ENCODE assay signal across 1 cellular context in the genomic region with DNA sequence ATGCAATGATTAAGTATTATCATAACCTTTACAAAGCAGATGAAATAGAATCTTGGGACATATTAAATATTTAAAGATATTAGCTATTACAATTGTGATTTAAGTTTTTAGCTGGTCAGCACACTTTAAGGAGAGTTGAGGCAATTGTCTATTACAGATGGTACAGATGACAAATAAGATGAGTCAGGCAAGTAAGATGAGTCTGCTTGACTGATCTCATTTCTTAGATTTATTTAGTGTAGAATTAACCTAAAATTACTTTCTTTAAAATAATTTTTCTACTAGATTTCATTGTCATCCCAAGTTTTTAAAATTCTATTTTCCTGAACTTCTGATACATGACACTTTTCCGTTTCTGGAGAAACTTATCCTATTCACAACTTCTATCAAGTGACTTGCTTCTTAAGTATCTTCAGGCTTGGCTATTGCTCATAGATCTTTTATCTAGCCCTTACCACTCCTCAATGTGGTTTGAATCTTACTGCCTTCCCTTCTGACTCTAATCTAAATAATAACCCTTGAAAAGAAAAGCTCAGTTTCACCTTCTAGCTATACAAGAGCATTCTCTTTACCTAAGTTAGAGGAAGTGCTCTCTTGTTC.
A peak's percentile ranks its signal among the peaks of the same experiment; 100 is the strongest.
TF ChIP-seq lines count a peak whose summit lies in the region.

No MANE protein-coding gene starts in this region.

TF ChIP-seq in K562, 482 proteins besides CTCF, POLR2A, EP300 and RAD21:
- TF ChIP-seq SREBF1 (IDR thresholded peaks at IDR 0.05; ENCODE audit: borderline replicate concordance, low read depth, low read length): no peak
- no peak for TF ChIP-seq NONO (IDR thresholded peaks at IDR 0.05; ENCODE audit: low read depth in 2 of 2, low read length in 1 of 2)
- TF ChIP-seq, protein P1, sequence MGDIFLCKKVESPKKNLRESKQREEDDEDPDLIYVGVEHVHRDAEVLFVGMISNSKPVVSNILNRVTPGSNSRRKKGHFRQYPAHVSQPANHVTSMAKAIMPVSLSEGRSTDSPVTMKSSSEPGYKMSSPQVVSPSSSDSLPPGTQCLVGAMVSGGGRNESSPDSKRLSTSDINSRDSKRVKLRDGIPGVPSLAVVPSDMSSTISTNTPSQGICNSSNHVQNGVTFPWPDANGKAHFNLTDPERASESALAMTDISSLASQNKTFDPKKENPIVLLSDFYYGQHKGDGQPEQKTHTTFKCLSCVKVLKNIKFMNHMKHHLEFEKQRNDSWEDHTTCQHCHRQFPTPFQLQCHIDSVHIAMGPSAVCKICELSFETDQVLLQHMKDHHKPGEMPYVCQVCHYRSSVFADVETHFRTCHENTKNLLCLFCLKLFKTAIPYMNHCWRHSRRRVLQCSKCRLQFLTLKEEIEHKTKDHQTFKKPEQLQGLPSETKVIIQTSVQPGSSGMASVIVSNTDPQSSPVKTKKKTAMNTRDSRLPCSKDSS (IDR thresholded peaks at IDR 0.05; ENCODE audit: low read depth, partially characterized antibody): no peak
- TF ChIP-seq, protein P2, sequence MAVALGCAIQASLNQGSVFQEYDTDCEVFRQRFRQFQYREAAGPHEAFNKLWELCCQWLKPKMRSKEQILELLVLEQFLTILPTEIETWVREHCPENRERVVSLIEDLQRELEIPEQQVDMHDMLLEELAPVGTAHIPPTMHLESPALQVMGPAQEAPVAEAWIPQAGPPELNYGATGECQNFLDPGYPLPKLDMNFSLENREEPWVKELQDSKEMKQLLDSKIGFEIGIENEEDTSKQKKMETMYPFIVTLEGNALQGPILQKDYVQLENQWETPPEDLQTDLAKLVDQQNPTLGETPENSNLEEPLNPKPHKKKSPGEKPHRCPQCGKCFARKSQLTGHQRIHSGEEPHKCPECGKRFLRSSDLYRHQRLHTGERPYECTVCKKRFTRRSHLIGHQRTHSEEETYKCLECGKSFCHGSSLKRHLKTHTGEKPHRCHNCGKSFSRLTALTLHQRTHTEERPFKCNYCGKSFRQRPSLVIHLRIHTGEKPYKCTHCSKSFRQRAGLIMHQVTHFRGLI (CRISPR knock-in tag; IDR thresholded peaks at IDR 0.05): no peak
- TF ChIP-seq, protein P3, sequence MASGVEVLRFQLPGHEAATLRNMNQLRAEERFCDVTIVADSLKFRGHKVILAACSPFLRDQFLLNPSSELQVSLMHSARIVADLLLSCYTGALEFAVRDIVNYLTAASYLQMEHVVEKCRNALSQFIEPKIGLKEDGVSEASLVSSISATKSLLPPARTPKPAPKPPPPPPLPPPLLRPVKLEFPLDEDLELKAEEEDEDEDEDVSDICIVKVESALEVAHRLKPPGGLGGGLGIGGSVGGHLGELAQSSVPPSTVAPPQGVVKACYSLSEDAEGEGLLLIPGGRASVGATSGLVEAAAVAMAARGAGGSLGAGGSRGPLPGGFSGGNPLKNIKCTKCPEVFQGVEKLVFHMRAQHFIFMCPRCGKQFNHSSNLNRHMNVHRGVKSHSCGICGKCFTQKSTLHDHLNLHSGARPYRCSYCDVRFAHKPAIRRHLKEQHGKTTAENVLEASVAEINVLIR (CRISPR knock-in tag; IDR thresholded peaks at IDR 0.05): no peak
- no peak for TF ChIP-seq RCOR1 (IDR thresholded peaks at IDR 0.05; ENCODE audit: borderline replicate concordance in 1 of 2, low read depth in 2 of 2, low read length in 2 of 2)
- TF ChIP-seq STAG1 (CRISPR knock-in tag; IDR thresholded peaks at IDR 0.05; ENCODE audit: borderline replicate concordance): no peak
- no peak for TF ChIP-seq KLF6 (CRISPR knock-in tag; IDR thresholded peaks at IDR 0.05; ENCODE audit: borderline replicate concordance)
- TF ChIP-seq CBFA2T3 (IDR thresholded peaks at IDR 0.05): 0 out of 2 replicates have a peak, but pooled peaks have one; percentile 10
- TF ChIP-seq POLR2AphosphoS5 (IDR thresholded peaks at IDR 0.05; ENCODE audit: control insufficient read depth, insufficient read depth, low read depth, low read length): no peak
- TF ChIP-seq PTBP1 (IDR thresholded peaks at IDR 0.05; ENCODE audit: low read depth, low read length): no peak
- no peak for TF ChIP-seq HNRNPLL (IDR thresholded peaks at IDR 0.05; ENCODE audit: low read depth, low read length, poor library complexity, severe bottlenecking)
- no peak for TF ChIP-seq TOE1 (IDR thresholded peaks at IDR 0.05; ENCODE audit: borderline replicate concordance)
- no peak for TF ChIP-seq TOE1 (CRISPR knock-in tag; IDR thresholded peaks at IDR 0.05; ENCODE audit: borderline replicate concordance, low read depth)
- TF ChIP-seq, protein P4, sequence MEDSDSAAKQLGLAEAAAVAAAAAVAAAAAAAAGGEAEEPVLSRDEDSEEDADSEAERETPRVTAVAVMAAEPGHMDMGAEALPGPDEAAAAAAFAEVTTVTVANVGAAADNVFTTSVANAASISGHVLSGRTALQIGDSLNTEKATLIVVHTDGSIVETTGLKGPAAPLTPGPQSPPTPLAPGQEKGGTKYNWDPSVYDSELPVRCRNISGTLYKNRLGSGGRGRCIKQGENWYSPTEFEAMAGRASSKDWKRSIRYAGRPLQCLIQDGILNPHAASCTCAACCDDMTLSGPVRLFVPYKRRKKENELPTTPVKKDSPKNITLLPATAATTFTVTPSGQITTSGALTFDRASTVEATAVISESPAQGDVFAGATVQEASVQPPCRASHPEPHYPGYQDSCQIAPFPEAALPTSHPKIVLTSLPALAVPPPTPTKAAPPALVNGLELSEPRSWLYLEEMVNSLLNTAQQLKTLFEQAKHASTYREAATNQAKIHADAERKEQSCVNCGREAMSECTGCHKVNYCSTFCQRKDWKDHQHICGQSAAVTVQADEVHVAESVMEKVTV (CRISPR knock-in tag; IDR thresholded peaks at IDR 0.05): no peak
- TF ChIP-seq FOSL1 (tag; conservative IDR thresholded peaks at IDR 0.05): peak; percentile 54
- TF ChIP-seq ARID1B (IDR thresholded peaks at IDR 0.05): peak; percentile 37; the same call in 1 of the 2 replicates
- no peak for TF ChIP-seq PTTG1 (tag; IDR thresholded peaks at IDR 0.05; ENCODE audit: low read depth)
- TF ChIP-seq SPI1 (IDR thresholded peaks at IDR 0.05; ENCODE audit: borderline replicate concordance, low read depth, low read length): peak; percentile 14; the same call in 1 of the 2 replicates
- no peak for TF ChIP-seq RBM34 (IDR thresholded peaks at IDR 0.05; ENCODE audit: borderline replicate concordance, insufficient read depth, low read length)
- no peak for TF ChIP-seq POU5F1 (IDR thresholded peaks at IDR 0.05; ENCODE audit: borderline replicate concordance, low read depth, low read length, partially characterized antibody)
- TF ChIP-seq TAF1 (IDR thresholded peaks at IDR 0.05; ENCODE audit: control insufficient read depth, extremely low read depth, insufficient read depth, low read length, severe bottlenecking): no peak
- no peak for TF ChIP-seq GTF2F1 (IDR thresholded peaks at IDR 0.05; ENCODE audit: low read depth, low read length)
- TF ChIP-seq, protein P5, sequence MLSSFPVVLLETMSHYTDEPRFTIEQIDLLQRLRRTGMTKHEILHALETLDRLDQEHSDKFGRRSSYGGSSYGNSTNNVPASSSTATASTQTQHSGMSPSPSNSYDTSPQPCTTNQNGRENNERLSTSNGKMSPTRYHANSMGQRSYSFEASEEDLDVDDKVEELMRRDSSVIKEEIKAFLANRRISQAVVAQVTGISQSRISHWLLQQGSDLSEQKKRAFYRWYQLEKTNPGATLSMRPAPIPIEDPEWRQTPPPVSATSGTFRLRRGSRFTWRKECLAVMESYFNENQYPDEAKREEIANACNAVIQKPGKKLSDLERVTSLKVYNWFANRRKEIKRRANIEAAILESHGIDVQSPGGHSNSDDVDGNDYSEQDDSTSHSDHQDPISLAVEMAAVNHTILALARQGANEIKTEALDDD (IDR thresholded peaks at IDR 0.05): peak; percentile 36; the same call in 1 of the 2 replicates
- TF ChIP-seq, protein P6, sequence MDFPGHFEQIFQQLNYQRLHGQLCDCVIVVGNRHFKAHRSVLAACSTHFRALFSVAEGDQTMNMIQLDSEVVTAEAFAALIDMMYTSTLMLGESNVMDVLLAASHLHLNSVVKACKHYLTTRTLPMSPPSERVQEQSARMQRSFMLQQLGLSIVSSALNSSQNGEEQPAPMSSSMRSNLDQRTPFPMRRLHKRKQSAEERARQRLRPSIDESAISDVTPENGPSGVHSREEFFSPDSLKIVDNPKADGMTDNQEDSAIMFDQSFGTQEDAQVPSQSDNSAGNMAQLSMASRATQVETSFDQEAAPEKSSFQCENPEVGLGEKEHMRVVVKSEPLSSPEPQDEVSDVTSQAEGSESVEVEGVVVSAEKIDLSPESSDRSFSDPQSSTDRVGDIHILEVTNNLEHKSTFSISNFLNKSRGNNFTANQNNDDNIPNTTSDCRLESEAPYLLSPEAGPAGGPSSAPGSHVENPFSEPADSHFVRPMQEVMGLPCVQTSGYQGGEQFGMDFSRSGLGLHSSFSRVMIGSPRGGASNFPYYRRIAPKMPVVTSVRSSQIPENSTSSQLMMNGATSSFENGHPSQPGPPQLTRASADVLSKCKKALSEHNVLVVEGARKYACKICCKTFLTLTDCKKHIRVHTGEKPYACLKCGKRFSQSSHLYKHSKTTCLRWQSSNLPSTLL (IDR thresholded peaks at IDR 0.05): no peak
- 0 out of 2 replicates have a peak, but pooled peaks have one; percentile 45 for TF ChIP-seq SMARCE1 (IDR thresholded peaks at IDR 0.05)
- TF ChIP-seq NFE2L1 (tag; IDR thresholded peaks at IDR 0.05; ENCODE audit: borderline replicate concordance, low read depth): no peak
- TF ChIP-seq ZNF146 (CRISPR knock-in tag; IDR thresholded peaks at IDR 0.05; ENCODE audit: unreplicated experiment): no peak
- TF ChIP-seq, protein P7, sequence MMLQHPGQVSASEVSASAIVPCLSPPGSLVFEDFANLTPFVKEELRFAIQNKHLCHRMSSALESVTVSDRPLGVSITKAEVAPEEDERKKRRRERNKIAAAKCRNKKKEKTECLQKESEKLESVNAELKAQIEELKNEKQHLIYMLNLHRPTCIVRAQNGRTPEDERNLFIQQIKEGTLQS (IDR thresholded peaks at IDR 0.05): peak; percentile 62; the same call in 1 of the 2 replicates
- TF ChIP-seq, protein P7 (CRISPR knock-in tag; conservative IDR thresholded peaks at IDR 0.05): no peak
- no peak for TF ChIP-seq ZNF143 (CRISPR knock-in tag; IDR thresholded peaks at IDR 0.05)
- no peak for TF ChIP-seq SMARCC2 (IDR thresholded peaks at IDR 0.05; ENCODE audit: low read depth)
- TF ChIP-seq THRAP3 (IDR thresholded peaks at IDR 0.05; ENCODE audit: borderline replicate concordance): no peak
- TF ChIP-seq L3MBTL2 (IDR thresholded peaks at IDR 0.05): no peak
- TF ChIP-seq, protein P8, sequence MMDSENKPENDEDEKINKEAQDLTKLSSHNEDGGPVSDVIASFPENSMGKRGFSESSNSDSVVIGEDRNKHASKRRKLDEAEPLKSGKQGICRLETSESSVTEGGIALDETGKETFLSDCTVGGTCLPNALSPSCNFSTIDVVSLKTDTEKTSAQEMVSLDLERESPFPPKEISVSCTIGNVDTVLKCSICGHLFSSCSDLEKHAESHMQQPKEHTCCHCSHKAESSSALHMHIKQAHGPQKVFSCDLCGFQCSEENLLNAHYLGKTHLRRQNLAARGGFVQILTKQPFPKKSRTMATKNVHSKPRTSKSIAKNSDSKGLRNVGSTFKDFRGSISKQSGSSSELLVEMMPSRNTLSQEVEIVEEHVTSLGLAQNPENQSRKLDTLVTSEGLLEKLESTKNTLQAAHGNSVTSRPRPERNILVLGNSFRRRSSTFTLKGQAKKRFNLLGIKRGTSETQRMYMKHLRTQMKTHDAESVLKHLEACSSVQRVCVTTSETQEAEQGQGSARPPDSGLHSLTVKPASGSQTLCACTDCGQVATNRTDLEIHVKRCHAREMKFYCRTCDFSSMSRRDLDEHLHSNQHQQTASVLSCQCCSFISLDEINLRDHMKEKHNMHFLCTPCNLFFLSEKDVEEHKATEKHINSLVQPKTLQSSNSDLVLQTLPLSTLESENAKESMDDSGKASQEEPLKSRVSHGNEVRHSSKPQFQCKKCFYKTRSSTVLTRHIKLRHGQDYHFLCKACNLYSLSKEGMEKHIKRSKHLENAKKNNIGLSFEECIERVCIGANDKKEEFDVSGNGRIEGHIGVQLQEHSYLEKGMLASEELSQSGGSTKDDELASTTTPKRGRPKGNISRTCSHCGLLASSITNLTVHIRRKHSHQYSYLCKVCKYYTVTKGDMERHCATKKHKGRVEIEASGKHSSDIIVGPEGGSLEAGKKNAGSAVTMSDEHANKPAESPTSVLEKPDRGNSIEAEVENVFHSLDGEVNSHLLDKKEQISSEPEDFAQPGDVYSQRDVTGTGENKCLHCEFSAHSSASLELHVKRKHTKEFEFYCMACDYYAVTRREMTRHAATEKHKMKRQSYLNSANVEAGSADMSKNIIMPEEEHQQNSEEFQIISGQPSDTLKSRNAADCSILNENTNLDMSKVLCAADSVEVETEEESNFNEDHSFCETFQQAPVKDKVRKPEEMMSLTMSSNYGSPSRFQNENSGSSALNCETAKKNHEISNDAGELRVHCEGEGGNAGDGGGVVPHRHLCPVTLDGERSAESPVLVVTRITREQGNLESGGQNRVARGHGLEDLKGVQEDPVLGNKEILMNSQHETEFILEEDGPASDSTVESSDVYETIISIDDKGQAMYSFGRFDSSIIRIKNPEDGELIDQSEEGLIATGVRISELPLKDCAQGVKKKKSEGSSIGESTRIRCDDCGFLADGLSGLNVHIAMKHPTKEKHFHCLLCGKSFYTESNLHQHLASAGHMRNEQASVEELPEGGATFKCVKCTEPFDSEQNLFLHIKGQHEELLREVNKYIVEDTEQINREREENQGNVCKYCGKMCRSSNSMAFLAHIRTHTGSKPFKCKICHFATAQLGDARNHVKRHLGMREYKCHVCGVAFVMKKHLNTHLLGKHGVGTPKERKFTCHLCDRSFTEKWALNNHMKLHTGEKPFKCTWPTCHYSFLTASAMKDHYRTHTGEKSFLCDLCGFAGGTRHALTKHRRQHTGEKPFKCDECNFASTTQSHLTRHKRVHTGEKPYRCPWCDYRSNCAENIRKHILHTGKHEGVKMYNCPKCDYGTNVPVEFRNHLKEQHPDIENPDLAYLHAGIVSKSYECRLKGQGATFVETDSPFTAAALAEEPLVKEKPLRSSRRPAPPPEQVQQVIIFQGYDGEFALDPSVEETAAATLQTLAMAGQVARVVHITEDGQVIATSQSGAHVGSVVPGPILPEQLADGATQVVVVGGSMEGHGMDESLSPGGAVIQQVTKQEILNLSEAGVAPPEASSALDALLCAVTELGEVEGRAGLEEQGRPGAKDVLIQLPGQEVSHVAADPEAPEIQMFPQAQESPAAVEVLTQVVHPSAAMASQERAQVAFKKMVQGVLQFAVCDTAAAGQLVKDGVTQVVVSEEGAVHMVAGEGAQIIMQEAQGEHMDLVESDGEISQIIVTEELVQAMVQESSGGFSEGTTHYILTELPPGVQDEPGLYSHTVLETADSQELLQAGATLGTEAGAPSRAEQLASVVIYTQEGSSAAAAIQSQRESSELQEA (IDR thresholded peaks at IDR 0.05; ENCODE audit: low read depth): no peak
- TF ChIP-seq GATA2 (CRISPR knock-in tag; IDR thresholded peaks at IDR 0.05): no peak
- no peak for TF ChIP-seq ZNF507 (tag; conservative IDR thresholded peaks at IDR 0.05)
